Comparison of ENCODE assay signal across 1 cellular context in the genomic region with DNA sequence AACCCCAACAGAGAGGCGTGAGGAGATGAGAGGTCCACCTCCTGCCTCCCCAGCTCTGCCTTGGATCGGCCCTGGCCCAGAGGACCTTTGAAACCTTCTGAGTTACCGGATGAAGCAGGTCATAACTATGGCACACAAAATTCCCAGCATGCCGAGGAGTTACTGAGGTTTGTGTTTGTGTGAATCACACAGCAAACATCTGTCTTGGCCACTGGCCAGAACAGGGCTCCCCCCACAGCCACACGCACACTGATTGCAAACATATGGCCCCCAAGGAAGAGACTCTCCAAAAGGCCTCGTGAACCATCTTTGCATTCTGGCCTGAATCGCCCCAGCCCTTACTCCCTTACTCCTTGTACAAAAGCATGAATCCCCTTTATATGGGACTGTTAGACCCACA.
A peak's percentile ranks its signal among the peaks of the same experiment; 100 is the strongest.
TF ChIP-seq lines count a peak whose summit lies in the region.

No MANE protein-coding gene starts in this region.

TF ChIP-seq in HepG2, 621 proteins besides CTCF, POLR2A, EP300 and RAD21 (continues in another document):
- TF ChIP-seq, protein P1, sequence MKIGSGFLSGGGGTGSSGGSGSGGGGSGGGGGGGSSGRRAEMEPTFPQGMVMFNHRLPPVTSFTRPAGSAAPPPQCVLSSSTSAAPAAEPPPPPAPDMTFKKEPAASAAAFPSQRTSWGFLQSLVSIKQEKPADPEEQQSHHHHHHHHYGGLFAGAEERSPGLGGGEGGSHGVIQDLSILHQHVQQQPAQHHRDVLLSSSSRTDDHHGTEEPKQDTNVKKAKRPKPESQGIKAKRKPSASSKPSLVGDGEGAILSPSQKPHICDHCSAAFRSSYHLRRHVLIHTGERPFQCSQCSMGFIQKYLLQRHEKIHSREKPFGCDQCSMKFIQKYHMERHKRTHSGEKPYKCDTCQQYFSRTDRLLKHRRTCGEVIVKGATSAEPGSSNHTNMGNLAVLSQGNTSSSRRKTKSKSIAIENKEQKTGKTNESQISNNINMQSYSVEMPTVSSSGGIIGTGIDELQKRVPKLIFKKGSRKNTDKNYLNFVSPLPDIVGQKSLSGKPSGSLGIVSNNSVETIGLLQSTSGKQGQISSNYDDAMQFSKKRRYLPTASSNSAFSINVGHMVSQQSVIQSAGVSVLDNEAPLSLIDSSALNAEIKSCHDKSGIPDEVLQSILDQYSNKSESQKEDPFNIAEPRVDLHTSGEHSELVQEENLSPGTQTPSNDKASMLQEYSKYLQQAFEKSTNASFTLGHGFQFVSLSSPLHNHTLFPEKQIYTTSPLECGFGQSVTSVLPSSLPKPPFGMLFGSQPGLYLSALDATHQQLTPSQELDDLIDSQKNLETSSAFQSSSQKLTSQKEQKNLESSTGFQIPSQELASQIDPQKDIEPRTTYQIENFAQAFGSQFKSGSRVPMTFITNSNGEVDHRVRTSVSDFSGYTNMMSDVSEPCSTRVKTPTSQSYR (CRISPR knock-in tag; IDR thresholded peaks at IDR 0.05; ENCODE audit: borderline replicate concordance), result no peak
- no peak for TF ChIP-seq SOX6 (IDR thresholded peaks at IDR 0.05)
- TF ChIP-seq SOX6 (CRISPR knock-in tag; IDR thresholded peaks at IDR 0.05), result peak; percentile 34
- TF ChIP-seq, protein P2, sequence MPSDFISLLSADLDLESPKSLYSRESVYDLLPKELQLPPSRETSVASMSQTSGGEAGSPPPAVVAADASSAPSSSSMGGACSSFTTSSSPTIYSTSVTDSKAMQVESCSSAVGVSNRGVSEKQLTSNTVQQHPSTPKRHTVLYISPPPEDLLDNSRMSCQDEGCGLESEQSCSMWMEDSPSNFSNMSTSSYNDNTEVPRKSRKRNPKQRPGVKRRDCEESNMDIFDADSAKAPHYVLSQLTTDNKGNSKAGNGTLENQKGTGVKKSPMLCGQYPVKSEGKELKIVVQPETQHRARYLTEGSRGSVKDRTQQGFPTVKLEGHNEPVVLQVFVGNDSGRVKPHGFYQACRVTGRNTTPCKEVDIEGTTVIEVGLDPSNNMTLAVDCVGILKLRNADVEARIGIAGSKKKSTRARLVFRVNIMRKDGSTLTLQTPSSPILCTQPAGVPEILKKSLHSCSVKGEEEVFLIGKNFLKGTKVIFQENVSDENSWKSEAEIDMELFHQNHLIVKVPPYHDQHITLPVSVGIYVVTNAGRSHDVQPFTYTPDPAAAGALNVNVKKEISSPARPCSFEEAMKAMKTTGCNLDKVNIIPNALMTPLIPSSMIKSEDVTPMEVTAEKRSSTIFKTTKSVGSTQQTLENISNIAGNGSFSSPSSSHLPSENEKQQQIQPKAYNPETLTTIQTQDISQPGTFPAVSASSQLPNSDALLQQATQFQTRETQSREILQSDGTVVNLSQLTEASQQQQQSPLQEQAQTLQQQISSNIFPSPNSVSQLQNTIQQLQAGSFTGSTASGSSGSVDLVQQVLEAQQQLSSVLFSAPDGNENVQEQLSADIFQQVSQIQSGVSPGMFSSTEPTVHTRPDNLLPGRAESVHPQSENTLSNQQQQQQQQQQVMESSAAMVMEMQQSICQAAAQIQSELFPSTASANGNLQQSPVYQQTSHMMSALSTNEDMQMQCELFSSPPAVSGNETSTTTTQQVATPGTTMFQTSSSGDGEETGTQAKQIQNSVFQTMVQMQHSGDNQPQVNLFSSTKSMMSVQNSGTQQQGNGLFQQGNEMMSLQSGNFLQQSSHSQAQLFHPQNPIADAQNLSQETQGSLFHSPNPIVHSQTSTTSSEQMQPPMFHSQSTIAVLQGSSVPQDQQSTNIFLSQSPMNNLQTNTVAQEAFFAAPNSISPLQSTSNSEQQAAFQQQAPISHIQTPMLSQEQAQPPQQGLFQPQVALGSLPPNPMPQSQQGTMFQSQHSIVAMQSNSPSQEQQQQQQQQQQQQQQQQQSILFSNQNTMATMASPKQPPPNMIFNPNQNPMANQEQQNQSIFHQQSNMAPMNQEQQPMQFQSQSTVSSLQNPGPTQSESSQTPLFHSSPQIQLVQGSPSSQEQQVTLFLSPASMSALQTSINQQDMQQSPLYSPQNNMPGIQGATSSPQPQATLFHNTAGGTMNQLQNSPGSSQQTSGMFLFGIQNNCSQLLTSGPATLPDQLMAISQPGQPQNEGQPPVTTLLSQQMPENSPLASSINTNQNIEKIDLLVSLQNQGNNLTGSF (CRISPR knock-in tag; IDR thresholded peaks at IDR 0.05), result no peak
- no peak for TF ChIP-seq ZSCAN29 (CRISPR knock-in tag; conservative IDR thresholded peaks at IDR 0.05)
- no peak for TF ChIP-seq FOXK2 (IDR thresholded peaks at IDR 0.05)
- TF ChIP-seq HOXA5 (CRISPR knock-in tag; IDR thresholded peaks at IDR 0.05), result no peak
- TF ChIP-seq FOXA1 (IDR thresholded peaks at IDR 0.05), result no peak
- TF ChIP-seq FOXA1 (CRISPR knock-in tag; IDR thresholded peaks at IDR 0.05), result 0 out of 2 replicates have a peak, but pooled peaks have one; percentile 13
- peak; percentile 26 for TF ChIP-seq XRCC5 (optimal IDR thresholded peaks at IDR 0.05; ENCODE audit: low read length)
- TF ChIP-seq SNAPC2 (CRISPR knock-in tag; IDR thresholded peaks at IDR 0.05), result no peak
- TF ChIP-seq, protein P3, sequence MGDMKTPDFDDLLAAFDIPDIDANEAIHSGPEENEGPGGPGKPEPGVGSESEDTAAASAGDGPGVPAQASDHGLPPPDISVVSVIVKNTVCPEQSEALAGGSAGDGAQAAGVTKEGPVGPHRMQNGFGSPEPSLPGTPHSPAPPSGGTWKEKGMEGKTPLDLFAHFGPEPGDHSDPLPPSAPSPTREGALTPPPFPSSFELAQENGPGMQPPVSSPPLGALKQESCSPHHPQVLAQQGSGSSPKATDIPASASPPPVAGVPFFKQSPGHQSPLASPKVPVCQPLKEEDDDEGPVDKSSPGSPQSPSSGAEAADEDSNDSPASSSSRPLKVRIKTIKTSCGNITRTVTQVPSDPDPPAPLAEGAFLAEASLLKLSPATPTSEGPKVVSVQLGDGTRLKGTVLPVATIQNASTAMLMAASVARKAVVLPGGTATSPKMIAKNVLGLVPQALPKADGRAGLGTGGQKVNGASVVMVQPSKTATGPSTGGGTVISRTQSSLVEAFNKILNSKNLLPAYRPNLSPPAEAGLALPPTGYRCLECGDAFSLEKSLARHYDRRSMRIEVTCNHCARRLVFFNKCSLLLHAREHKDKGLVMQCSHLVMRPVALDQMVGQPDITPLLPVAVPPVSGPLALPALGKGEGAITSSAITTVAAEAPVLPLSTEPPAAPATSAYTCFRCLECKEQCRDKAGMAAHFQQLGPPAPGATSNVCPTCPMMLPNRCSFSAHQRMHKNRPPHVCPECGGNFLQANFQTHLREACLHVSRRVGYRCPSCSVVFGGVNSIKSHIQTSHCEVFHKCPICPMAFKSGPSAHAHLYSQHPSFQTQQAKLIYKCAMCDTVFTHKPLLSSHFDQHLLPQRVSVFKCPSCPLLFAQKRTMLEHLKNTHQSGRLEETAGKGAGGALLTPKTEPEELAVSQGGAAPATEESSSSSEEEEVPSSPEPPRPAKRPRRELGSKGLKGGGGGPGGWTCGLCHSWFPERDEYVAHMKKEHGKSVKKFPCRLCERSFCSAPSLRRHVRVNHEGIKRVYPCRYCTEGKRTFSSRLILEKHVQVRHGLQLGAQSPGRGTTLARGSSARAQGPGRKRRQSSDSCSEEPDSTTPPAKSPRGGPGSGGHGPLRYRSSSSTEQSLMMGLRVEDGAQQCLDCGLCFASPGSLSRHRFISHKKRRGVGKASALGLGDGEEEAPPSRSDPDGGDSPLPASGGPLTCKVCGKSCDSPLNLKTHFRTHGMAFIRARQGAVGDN (CRISPR knock-in tag; IDR thresholded peaks at IDR 0.05), result peak; percentile 55
- TF ChIP-seq MTF2 (CRISPR knock-in tag; IDR thresholded peaks at IDR 0.05; ENCODE audit: borderline replicate concordance), result no peak
- no peak for TF ChIP-seq STAT5B (CRISPR knock-in tag; IDR thresholded peaks at IDR 0.05)
- 0 out of 2 replicates have a peak, but pooled peaks have one; percentile 23 for TF ChIP-seq ZNF605 (CRISPR knock-in tag; IDR thresholded peaks at IDR 0.05)
- TF ChIP-seq ZNF143 (CRISPR knock-in tag; IDR thresholded peaks at IDR 0.05), result peak; percentile 76
- no peak for TF ChIP-seq BHLHE40 (IDR thresholded peaks at IDR 0.05; ENCODE audit: low read length)
- TF ChIP-seq ZBTB1 (CRISPR knock-in tag; IDR thresholded peaks at IDR 0.05; ENCODE audit: borderline replicate concordance), result no peak
- peak; percentile 65 for TF ChIP-seq SALL1 (CRISPR knock-in tag; IDR thresholded peaks at IDR 0.05)
- TF ChIP-seq NR1H2 (CRISPR knock-in tag; IDR thresholded peaks at IDR 0.05; ENCODE audit: borderline replicate concordance, low read depth), result no peak
- TF ChIP-seq, protein P4, sequence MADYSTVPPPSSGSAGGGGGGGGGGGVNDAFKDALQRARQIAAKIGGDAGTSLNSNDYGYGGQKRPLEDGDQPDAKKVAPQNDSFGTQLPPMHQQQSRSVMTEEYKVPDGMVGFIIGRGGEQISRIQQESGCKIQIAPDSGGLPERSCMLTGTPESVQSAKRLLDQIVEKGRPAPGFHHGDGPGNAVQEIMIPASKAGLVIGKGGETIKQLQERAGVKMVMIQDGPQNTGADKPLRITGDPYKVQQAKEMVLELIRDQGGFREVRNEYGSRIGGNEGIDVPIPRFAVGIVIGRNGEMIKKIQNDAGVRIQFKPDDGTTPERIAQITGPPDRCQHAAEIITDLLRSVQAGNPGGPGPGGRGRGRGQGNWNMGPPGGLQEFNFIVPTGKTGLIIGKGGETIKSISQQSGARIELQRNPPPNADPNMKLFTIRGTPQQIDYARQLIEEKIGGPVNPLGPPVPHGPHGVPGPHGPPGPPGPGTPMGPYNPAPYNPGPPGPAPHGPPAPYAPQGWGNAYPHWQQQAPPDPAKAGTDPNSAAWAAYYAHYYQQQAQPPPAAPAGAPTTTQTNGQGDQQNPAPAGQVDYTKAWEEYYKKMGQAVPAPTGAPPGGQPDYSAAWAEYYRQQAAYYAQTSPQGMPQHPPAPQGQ (CRISPR knock-in tag; IDR thresholded peaks at IDR 0.05; ENCODE audit: borderline replicate concordance), result no peak
- 0 out of 2 replicates have a peak, but pooled peaks have one; percentile 28 for TF ChIP-seq GATAD2A (CRISPR knock-in tag; IDR thresholded peaks at IDR 0.05)
- TF ChIP-seq, protein P5, sequence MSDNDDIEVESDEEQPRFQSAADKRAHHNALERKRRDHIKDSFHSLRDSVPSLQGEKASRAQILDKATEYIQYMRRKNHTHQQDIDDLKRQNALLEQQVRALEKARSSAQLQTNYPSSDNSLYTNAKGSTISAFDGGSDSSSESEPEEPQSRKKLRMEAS (IDR thresholded peaks at IDR 0.05), result peak; percentile 42; the same call in 1 of the 2 replicates
- TF ChIP-seq ESRRA (CRISPR knock-in tag; IDR thresholded peaks at IDR 0.05; ENCODE audit: low read depth), result no peak
- peak; percentile 93 for TF ChIP-seq TEAD3 (CRISPR knock-in tag; optimal IDR thresholded peaks at IDR 0.05; ENCODE audit: borderline replicate concordance)
- peak; percentile 72 for TF ChIP-seq NFIC (IDR thresholded peaks at IDR 0.05; ENCODE audit: low read length)
- TF ChIP-seq HOXA3 (CRISPR knock-in tag; IDR thresholded peaks at IDR 0.05), result peak; percentile 23; the same call in 1 of the 2 replicates
- TF ChIP-seq ZNF160 (CRISPR knock-in tag; IDR thresholded peaks at IDR 0.05), result no peak
- no peak for TF ChIP-seq ZNF30 (CRISPR knock-in tag; IDR thresholded peaks at IDR 0.05)
- TF ChIP-seq REPIN1 (CRISPR knock-in tag; IDR thresholded peaks at IDR 0.05; ENCODE audit: borderline replicate concordance, low read depth), result no peak
- TF ChIP-seq, protein P6, sequence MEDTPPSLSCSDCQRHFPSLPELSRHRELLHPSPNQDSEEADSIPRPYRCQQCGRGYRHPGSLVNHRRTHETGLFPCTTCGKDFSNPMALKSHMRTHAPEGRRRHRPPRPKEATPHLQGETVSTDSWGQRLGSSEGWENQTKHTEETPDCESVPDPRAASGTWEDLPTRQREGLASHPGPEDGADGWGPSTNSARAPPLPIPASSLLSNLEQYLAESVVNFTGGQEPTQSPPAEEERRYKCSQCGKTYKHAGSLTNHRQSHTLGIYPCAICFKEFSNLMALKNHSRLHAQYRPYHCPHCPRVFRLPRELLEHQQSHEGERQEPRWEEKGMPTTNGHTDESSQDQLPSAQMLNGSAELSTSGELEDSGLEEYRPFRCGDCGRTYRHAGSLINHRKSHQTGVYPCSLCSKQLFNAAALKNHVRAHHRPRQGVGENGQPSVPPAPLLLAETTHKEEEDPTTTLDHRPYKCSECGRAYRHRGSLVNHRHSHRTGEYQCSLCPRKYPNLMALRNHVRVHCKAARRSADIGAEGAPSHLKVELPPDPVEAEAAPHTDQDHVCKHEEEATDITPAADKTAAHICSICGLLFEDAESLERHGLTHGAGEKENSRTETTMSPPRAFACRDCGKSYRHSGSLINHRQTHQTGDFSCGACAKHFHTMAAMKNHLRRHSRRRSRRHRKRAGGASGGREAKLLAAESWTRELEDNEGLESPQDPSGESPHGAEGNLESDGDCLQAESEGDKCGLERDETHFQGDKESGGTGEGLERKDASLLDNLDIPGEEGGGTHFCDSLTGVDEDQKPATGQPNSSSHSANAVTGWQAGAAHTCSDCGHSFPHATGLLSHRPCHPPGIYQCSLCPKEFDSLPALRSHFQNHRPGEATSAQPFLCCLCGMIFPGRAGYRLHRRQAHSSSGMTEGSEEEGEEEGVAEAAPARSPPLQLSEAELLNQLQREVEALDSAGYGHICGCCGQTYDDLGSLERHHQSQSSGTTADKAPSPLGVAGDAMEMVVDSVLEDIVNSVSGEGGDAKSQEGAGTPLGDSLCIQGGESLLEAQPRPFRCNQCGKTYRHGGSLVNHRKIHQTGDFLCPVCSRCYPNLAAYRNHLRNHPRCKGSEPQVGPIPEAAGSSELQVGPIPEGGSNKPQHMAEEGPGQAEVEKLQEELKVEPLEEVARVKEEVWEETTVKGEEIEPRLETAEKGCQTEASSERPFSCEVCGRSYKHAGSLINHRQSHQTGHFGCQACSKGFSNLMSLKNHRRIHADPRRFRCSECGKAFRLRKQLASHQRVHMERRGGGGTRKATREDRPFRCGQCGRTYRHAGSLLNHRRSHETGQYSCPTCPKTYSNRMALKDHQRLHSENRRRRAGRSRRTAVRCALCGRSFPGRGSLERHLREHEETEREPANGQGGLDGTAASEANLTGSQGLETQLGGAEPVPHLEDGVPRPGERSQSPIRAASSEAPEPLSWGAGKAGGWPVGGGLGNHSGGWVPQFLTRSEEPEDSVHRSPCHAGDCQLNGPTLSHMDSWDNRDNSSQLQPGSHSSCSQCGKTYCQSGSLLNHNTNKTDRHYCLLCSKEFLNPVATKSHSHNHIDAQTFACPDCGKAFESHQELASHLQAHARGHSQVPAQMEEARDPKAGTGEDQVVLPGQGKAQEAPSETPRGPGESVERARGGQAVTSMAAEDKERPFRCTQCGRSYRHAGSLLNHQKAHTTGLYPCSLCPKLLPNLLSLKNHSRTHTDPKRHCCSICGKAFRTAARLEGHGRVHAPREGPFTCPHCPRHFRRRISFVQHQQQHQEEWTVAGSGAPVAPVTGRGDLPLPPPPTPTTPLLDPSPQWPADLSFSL (CRISPR knock-in tag; IDR thresholded peaks at IDR 0.05), result peak; percentile 79
- TF ChIP-seq RXRB (CRISPR knock-in tag; IDR thresholded peaks at IDR 0.05; ENCODE audit: borderline replicate concordance), result peak; percentile 34; the same call in 1 of the 2 replicates
- TF ChIP-seq ZNF431 (CRISPR knock-in tag; IDR thresholded peaks at IDR 0.05; ENCODE audit: borderline replicate concordance, low read depth), result 0 out of 2 replicates have a peak, but pooled peaks have one; percentile 21
- TF ChIP-seq POLR2G (IDR thresholded peaks at IDR 0.05; ENCODE audit: low read depth, low read length), result 0 out of 2 replicates have a peak, but pooled peaks have one; percentile 39
- peak; percentile 44; the same call in 1 of the 2 replicates for TF ChIP-seq HDAC1 (CRISPR knock-in tag; IDR thresholded peaks at IDR 0.05)
- TF ChIP-seq ZNF337 (CRISPR knock-in tag; IDR thresholded peaks at IDR 0.05; ENCODE audit: borderline replicate concordance, low read depth), result no peak
